ENCODE assay signal across 8 cellular contexts in genomic region chr1:35810096-35810860, GRCh38. TPM values are rescaled to one million over a fixed set of nuclear protein-coding genes. Genes with fewer than 3 reads are reported as not detected.
A peak's percentile ranks its signal among the peaks of the same experiment; 100 is the strongest.
DNase-seq lines count a peak whose midpoint lies in the region; ATAC-seq, FAIRE-seq and TF ChIP-seq lines count a peak whose summit lies in the region.

No MANE protein-coding gene starts in this region.

- H3K27ac ChIP-seq in BLaER1 treated with 17β-estradiol and CSF1 and Interleukin-3, amounts not matched to agents 10 nM and 100 nM: peak overlapping the region in 5 of 11 experiments; percentile 28 to 100 (median 99); a peak in 9 of 22 replicates
- no peak overlapping the region for H3K27ac ChIP-seq in IMR-90 (ENCODE audit: insufficient read depth, low read length)
- peak overlapping the region in 1 of 2 donors; percentile 63 for H3K27ac ChIP-seq in coronary artery
- no peak overlapping the region for H3K27ac ChIP-seq in kidney (ENCODE audit: low read depth in 2 of 2, low read length in 2 of 2)

- no peak for TF ChIP-seq POLR2A in IMR-90 (IDR thresholded peaks at IDR 0.05; ENCODE audit: low read depth, low read length)

- DNase-seq in IMR-90 (peak; percentile 61), coronary artery (ENCODE audit: low spot score) (no peak), kidney (no peak), omental fat pad (ENCODE audit: low spot score) (no peak)
- no peak for DNase-seq in naive thymus-derived CD8-positive, alpha-beta T cell
- DNase-seq in stimulated activated CD4-positive, alpha-beta T cell treated with anti-CD3 and anti-CD28 coated beads, Interleukin-4, amount 100 ng/mL, for 4 hours: no peak

- ATAC-seq in IMR-90 (ENCODE audit: low read depth) (no peak), GM21526 (IDR thresholded peaks at IDR 0.05; ENCODE audit: low FRiP score, unreplicated experiment) (no peak), omental fat pad (ENCODE audit: low FRiP score) (no peak)
- ATAC-seq in naive thymus-derived CD8-positive, alpha-beta T cell: no peak

- peaks cover 0 to 39% (median 0%) of the 10 kb centered on the region in 11 experiments; a peak in 9 of 22 replicates for H4K20me1 ChIP-seq in BLaER1 treated with 17β-estradiol and CSF1 and Interleukin-3, amounts not matched to agents 10 nM and 100 nM
- H4K20me1 ChIP-seq in IMR-90 (ENCODE audit: insufficient read depth, low read length): no peaks in the 10 kb centered on the region

- peaks cover 0 to 24% (median 6%) of the 10 kb centered on the region in 11 experiments; a peak in 9 of 22 replicates for H3K36me3 ChIP-seq in BLaER1 treated with 17β-estradiol and CSF1 and Interleukin-3, amounts not matched to agents 10 nM and 100 nM
- H3K36me3 ChIP-seq in IMR-90 (ENCODE audit: control insufficient read depth, insufficient read depth, low read length) (0 out of 2 replicates have a peak, but pooled peaks cover 2% of the 10 kb centered on the region), kidney (ENCODE audit: control insufficient read depth in 1 of 2, insufficient read depth in 2 of 2, low read length in 2 of 2) (no peaks in the 10 kb centered on the region)

- no peak for TF ChIP-seq CTCF in IMR-90 (conservative IDR thresholded peaks at IDR 0.05; ENCODE audit: low read depth, low read length)
- no peak for TF ChIP-seq CTCF in coronary artery (IDR thresholded peaks at IDR 0.05)
- no peak for TF ChIP-seq CTCF in kidney (IDR thresholded peaks at IDR 0.05; ENCODE audit: borderline replicate concordance, extremely low read depth, insufficient read depth)
- TF ChIP-seq CTCF in omental fat pad (IDR thresholded peaks at IDR 0.05): no peak

- peaks cover 36 to 71% (median 56%) of the 10 kb centered on the region in 10 experiments for H3K4me1 ChIP-seq in BLaER1 treated with 17β-estradiol and CSF1 and Interleukin-3, amounts not matched to agents 10 nM and 100 nM
- H3K4me1 ChIP-seq in IMR-90 (ENCODE audit: control insufficient read depth, insufficient read depth, low read length): peaks cover 5% of the 10 kb centered on the region
- H3K4me1 ChIP-seq in kidney (ENCODE audit: control insufficient read depth in 1 of 2, insufficient read depth in 1 of 2, low read depth in 1 of 2, low read length in 2 of 2): peaks cover 0 to 12% of the 10 kb centered on the region in 2 donors

- peaks cover 16 to 32% of the 10 kb centered on the region in 2 experiments for H3K79me1 ChIP-seq in IMR-90 (ENCODE audit: low read depth in 1 of 2, low read length in 2 of 2)

- intact Hi-C loops in IMR-90 (cut with micrococcal nuclease) (no loop called here), kidney (cut with DNase I) (no loop called here)

- BruUV-seq in IMR-90 (replicated peaks; lab: Mats Ljungman, UMichigan): no TSS peak

- H3K18ac ChIP-seq in IMR-90 (ENCODE audit: low read depth, low read length): no peak overlapping the region

- no peaks in the 10 kb centered on the region for H3K9me3 Mint-ChIP-seq in naive thymus-derived CD8-positive, alpha-beta T cell

- dilution Hi-C loops in IMR-90 (cut with HindIII; ENCODE audit: low sequenced_read_pairs, unreplicated experiment): no loop called here

- no peaks in the 10 kb centered on the region for H3K9me3 ChIP-seq in BLaER1 treated with 17β-estradiol and CSF1 and Interleukin-3, amounts not matched to agents 10 nM and 100 nM (replicated peaks in 1 of 11)
- H3K9me3 ChIP-seq in IMR-90 (ENCODE audit: control insufficient read depth, insufficient read depth, low read length): no peaks in the 10 kb centered on the region
- H3K9me3 ChIP-seq in kidney (ENCODE audit: control insufficient read depth in 1 of 2, low read length in 2 of 2): no peaks in the 10 kb centered on the region

- no peak for FAIRE-seq in kidney (lab: Jason Lieb, UNC)

- H3K4me3 ChIP-seq in BLaER1 treated with 17β-estradiol and CSF1 and Interleukin-3, amounts not matched to agents 10 nM and 100 nM: peak overlapping the region in 5 of 10 experiments; percentile 81 to 97 (median 95); a peak in 9 of 20 replicates
- H3K4me3 ChIP-seq in IMR-90 (ENCODE audit: insufficient read depth, low read depth, low read length) (no peak overlapping the region), coronary artery (peak overlapping the region; percentile 33), kidney (ENCODE audit: low read length in 2 of 2) (no peak overlapping the region)

- no peak overlapping the region for H2AK9ac ChIP-seq in IMR-90 (replicated peaks; ENCODE audit: low read depth, low read length, poor library complexity)

- H4K91ac ChIP-seq in IMR-90 (ENCODE audit: insufficient read depth, low read depth, low read length): no peak overlapping the region

- in situ Hi-C loops in IMR-90 (cut with MboI; ENCODE audit: low sequenced_read_pairs): no loop called here

- no peaks in the 10 kb centered on the region for H3K36me3 Mint-ChIP-seq in naive thymus-derived CD8-positive, alpha-beta T cell

- TF ChIP-seq RAD21 in IMR-90 (IDR thresholded peaks at IDR 0.05; ENCODE audit: low read length): no peak

- no peak overlapping the region for H2BK15ac ChIP-seq in IMR-90 (ENCODE audit: low read depth, low read length)

- H3K9me1 ChIP-seq in IMR-90 (ENCODE audit: insufficient read depth, low read length): peaks cover 6% of the 10 kb centered on the region

- H3K56ac ChIP-seq in IMR-90 (ENCODE audit: extremely low read depth, insufficient read depth, low read length): no peak overlapping the region

- H2AK5ac ChIP-seq in IMR-90 (ENCODE audit: low read depth, low read length): no peak overlapping the region

- H3K4me1 Mint-ChIP-seq in naive thymus-derived CD8-positive, alpha-beta T cell: peaks cover 6 to 44% (median 26%) of the 10 kb centered on the region in 4 donors

- no peak overlapping the region for H4K8ac ChIP-seq in IMR-90 (ENCODE audit: low read depth in 2 of 2, low read length in 2 of 2)

- H3K27me3 ChIP-seq in BLaER1 treated with 17β-estradiol and CSF1 and Interleukin-3, amounts not matched to agents 10 nM and 100 nM: no peaks in the 10 kb centered on the region
- H3K27me3 ChIP-seq in IMR-90 (ENCODE audit: control insufficient read depth, insufficient read depth, low read length): no peaks in the 10 kb centered on the region

- no peak overlapping the region for H3K14ac ChIP-seq in IMR-90 (replicated peaks; ENCODE audit: low read depth, low read length)

- no peak overlapping the region for H2AFZ ChIP-seq in IMR-90 (replicated peaks; ENCODE audit: low read length, poor library complexity)

- H2BK120ac ChIP-seq in IMR-90 (ENCODE audit: low read depth, low read length): no peak overlapping the region

- no peaks in the 10 kb centered on the region for H3K27me3 Mint-ChIP-seq in naive thymus-derived CD8-positive, alpha-beta T cell

- peak overlapping the region in 5 of 10 donors; percentile 21 to 89 (median 40) for H3K27ac Mint-ChIP-seq in naive thymus-derived CD8-positive, alpha-beta T cell

- POLR2A ChIA-PET in IMR-90 (lab: Charles Lee; ENCODE audit: unreplicated experiment): no interaction called here
- POLR2A ChIA-PET in naive thymus-derived CD8-positive, alpha-beta T cell (lab: Charles Lee): no interaction called here

- H3K23ac ChIP-seq in IMR-90 (ENCODE audit: low read depth, low read length): 0 out of 2 replicates have a peak overlapping the region, but pooled peaks have one; percentile 68

- H3K4ac ChIP-seq in IMR-90 (ENCODE audit: low read depth, low read length): no peak overlapping the region; the same call in 1 of the 2 replicates

- H2BK20ac ChIP-seq in IMR-90 (ENCODE audit: low read depth, low read length): no peak overlapping the region

- no peak overlapping the region for H4K5ac ChIP-seq in IMR-90 (ENCODE audit: low read depth, low read length)

- H3K4me2 ChIP-seq in BLaER1 treated with 17β-estradiol and CSF1 and Interleukin-3, amounts not matched to agents 10 nM and 100 nM: peak overlapping the region; percentile 83 to 99 (median 90)
- peak overlapping the region; percentile 97 for H3K4me2 ChIP-seq in IMR-90 (ENCODE audit: low read depth, low read length)

- H2BK5ac ChIP-seq in IMR-90 (ENCODE audit: low read depth, low read length, poor library complexity, severe bottlenecking): no peak overlapping the region

- CTCF ChIA-PET in IMR-90 (lab: Yijun Ruan, JAX): no interaction called here

- peak overlapping the region in 6 of 11 experiments; percentile 28 to 100 (median 100); a peak in 11 of 22 replicates for H3K9ac ChIP-seq in BLaER1 treated with 17β-estradiol and CSF1 and Interleukin-3, amounts not matched to agents 10 nM and 100 nM
- H3K9ac ChIP-seq in IMR-90 (ENCODE audit: low read depth, low read length): no peak overlapping the region
- peak overlapping the region in 1 of 2 donors; percentile 1 for H3K9ac ChIP-seq in kidney (ENCODE audit: low read length in 2 of 2)

- no CpG with 5 or more reads among the region's 2 CpGs for WGBS in IMR-90 (ENCODE audit: extremely low coverage in 2 of 2, insufficient read length in 1 of 2), 2 experiments

- peak overlapping the region in 9 of 10 donors; percentile 51 to 94 (median 88) for H3K4me3 Mint-ChIP-seq in naive thymus-derived CD8-positive, alpha-beta T cell

TF ChIP-seq in IMR-90, 13 proteins besides CTCF, POLR2A, EP300 and RAD21 (continues in another document):
- TF ChIP-seq BHLHE40 (IDR thresholded peaks at IDR 0.05; ENCODE audit: low read depth, low read length) (no peak), MAFK (IDR thresholded peaks at IDR 0.05; ENCODE audit: low read depth, low read length) (no peak), CHD1 (IDR thresholded peaks at IDR 0.05; ENCODE audit: low read depth, low read length) (no peak)

RNA-seq across cellular contexts. Expression of gene AGO4, which starts 2.5 kb away (rescaled TPM):
- total RNA-seq in IMR-90 (2012; rRNA removed) (8.2 and 8.6 TPM in 2 replicates), kidney (12.2 TPM), omental fat pad (10 to 100 TPM in 3 of 4 donors, 1 to 10 TPM in 1; 9.2 to 28.2 (median 18.4) TPM)
- polyA plus RNA-seq in IMR-90 (2012; rRNA removed) (4.8 and 9.2 TPM in 2 replicates), kidney (ENCODE audit: insufficient read depth, low read depth, low replicate concordance) (3.3 TPM)
- polyA plus RNA-seq in IMR-90 (2012; cell fraction: cytosol; rRNA removed): 1.4 and 1.5 TPM in 2 replicates
- 8.4 and 19.6 TPM in 2 replicates for polyA plus RNA-seq in IMR-90 (2012; cell fraction: nucleus; rRNA removed; ENCODE audit: low replicate concordance)
- total RNA-seq in naive thymus-derived CD8-positive, alpha-beta T cell: 10 to 100 TPM; 12.1 to 12.8 TPM
- polyA plus RNA-seq in naive thymus-derived CD8-positive, alpha-beta T cell: 1 to 10 TPM; 2.2 to 5.9 (median 2.7) TPM

RNA-seq across cellular contexts. Expression of gene CLSPN, which starts 40.5 kb away (rescaled TPM):
- total RNA-seq in IMR-90 (2012; rRNA removed) (14.3 and 14.4 TPM in 2 replicates), kidney (1.1 TPM), omental fat pad (1 to 10 TPM in 1 of 4 donors, under 1 TPM in 3; 0.13 to 2.3 (median 0.50) TPM)
- polyA plus RNA-seq in IMR-90 (2012; rRNA removed) (4.9 and 6.2 TPM in 2 replicates), kidney (ENCODE audit: insufficient read depth, low read depth, low replicate concordance) (0.92 TPM)
- 1.1 and 1.7 TPM in 2 replicates for polyA plus RNA-seq in IMR-90 (2012; cell fraction: cytosol; rRNA removed)
- 0.59 and 3.8 TPM in 2 replicates for polyA plus RNA-seq in IMR-90 (2012; cell fraction: nucleus; rRNA removed; ENCODE audit: low replicate concordance)
- total RNA-seq in naive thymus-derived CD8-positive, alpha-beta T cell: under 1 TPM; 0.16 to 0.49 TPM
- polyA plus RNA-seq in naive thymus-derived CD8-positive, alpha-beta T cell: under 1 TPM in 2 of 3 donors, not detected in 1; 0.05 TPM
